ENCODE assay signal across 1 cellular context in the genomic region with DNA sequence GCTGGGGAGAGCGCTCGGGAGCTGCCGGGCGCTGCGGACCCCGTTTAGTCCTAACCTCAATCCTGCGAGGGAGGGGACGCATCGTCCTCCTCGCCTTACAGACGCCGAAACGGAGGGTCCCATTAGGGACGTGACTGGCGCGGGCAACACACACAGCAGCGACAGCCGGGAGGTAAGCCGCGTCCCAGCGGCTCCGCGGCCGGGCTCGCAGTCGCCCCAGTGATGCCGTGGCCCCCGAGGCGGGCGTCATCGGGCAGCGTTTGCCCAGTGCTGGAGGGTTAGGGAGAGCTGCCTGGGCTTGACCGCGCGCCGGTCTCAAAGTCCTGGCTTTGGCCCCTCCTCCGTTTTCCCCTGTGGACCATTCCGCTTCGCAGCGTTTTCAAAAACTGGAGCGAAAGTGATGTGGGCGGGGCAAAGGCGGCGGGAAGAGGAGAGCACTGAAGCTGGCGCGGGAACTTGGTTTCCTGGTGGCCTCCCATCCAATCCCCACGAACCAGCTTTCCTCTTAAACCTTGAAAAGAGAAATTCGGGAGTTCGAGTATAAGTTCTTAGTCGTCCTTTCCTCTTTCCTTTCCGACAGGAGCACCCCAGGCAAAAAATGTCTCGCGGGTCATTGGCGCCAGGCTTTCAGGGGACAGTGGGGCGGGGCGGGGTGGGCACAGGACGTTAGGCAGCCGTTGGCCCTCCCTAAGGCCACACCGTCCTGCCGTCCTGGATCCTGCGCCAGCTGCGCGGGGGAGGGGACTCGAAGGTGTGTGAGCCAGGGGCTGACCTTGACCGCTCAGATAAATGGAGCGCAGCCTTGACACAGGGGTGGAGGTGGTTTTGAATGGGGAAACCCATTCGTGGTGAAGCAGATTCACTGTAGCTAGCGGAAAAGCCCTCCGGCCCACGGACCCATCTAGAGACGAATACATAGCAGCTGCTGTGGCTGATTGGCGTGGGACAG.
A peak's percentile ranks its signal among the peaks of the same experiment; 100 is the strongest.
TF ChIP-seq lines count a peak whose summit lies in the region.

No MANE protein-coding gene starts in this region.

TF ChIP-seq in K562, 482 proteins besides CTCF, POLR2A, EP300 and RAD21 (continued from another document and continues in another):
- TF ChIP-seq, protein P1, sequence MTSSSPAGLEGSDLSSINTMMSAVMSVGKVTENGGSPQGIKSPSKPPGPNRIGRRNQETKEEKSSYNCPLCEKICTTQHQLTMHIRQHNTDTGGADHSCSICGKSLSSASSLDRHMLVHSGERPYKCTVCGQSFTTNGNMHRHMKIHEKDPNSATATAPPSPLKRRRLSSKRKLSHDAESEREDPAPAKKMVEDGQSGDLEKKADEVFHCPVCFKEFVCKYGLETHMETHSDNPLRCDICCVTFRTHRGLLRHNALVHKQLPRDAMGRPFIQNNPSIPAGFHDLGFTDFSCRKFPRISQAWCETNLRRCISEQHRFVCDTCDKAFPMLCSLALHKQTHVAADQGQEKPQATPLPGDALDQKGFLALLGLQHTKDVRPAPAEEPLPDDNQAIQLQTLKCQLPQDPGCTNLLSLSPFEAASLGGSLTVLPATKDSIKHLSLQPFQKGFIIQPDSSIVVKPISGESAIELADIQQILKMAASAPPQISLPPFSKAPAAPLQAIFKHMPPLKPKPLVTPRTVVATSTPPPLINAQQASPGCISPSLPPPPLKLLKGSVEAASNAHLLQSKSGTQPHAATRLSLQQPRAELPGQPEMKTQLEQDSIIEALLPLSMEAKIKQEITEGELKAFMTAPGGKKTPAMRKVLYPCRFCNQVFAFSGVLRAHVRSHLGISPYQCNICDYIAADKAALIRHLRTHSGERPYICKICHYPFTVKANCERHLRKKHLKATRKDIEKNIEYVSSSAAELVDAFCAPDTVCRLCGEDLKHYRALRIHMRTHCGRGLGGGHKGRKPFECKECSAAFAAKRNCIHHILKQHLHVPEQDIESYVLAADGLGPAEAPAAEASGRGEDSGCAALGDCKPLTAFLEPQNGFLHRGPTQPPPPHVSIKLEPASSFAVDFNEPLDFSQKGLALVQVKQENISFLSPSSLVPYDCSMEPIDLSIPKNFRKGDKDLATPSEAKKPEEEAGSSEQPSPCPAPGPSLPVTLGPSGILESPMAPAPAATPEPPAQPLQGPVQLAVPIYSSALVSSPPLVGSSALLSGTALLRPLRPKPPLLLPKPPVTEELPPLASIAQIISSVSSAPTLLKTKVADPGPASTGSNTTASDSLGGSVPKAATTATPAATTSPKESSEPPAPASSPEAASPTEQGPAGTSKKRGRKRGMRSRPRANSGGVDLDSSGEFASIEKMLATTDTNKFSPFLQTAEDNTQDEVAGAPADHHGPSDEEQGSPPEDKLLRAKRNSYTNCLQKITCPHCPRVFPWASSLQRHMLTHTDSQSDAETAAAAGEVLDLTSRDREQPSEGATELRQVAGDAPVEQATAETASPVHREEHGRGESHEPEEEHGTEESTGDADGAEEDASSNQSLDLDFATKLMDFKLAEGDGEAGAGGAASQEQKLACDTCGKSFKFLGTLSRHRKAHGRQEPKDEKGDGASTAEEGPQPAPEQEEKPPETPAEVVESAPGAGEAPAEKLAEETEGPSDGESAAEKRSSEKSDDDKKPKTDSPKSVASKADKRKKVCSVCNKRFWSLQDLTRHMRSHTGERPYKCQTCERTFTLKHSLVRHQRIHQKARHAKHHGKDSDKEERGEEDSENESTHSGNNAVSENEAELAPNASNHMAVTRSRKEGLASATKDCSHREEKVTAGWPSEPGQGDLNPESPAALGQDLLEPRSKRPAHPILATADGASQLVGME (CRISPR knock-in tag; IDR thresholded peaks at IDR 0.05) = peak; percentile 76; the same call in 1 of the 2 replicates
- TF ChIP-seq NCOR1 (IDR thresholded peaks at IDR 0.05) (no peak), ZNF3 (CRISPR knock-in tag; IDR thresholded peaks at IDR 0.05) (no peak), HDAC8 (tag; IDR thresholded peaks at IDR 0.05) (no peak), RFX1 (IDR thresholded peaks at IDR 0.05) (no peak), SIX5 (IDR thresholded peaks at IDR 0.05; ENCODE audit: borderline replicate concordance in 1 of 2, insufficient read depth in 1 of 2, low read depth in 1 of 2, low read length in 2 of 2) (0 out of 4 replicates have a peak, but pooled peaks of 1 of the 2 experiments have one; percentile 11), KDM5B (IDR thresholded peaks at IDR 0.05; ENCODE audit: insufficient replicate concordance, low read depth, low read length) (peak; percentile 91), PHB2 (IDR thresholded peaks at IDR 0.05; ENCODE audit: low read depth) (no peak), ZNF707 (CRISPR knock-in tag; conservative IDR thresholded peaks at IDR 0.05) (no peak), YBX1 (IDR thresholded peaks at IDR 0.05) (no peak), XRCC3 (IDR thresholded peaks at IDR 0.05) (no peak), TOE1 (IDR thresholded peaks at IDR 0.05; ENCODE audit: borderline replicate concordance) (peak; percentile 84; the same call in 1 of the 2 replicates), TOE1 (CRISPR knock-in tag; IDR thresholded peaks at IDR 0.05; ENCODE audit: borderline replicate concordance, low read depth) (no peak), ARNT (IDR thresholded peaks at IDR 0.05) (no peak), HDAC1 (IDR thresholded peaks at IDR 0.05) (peak in 1 of 2 experiments; percentile 83; a peak in 2 of 4 replicates), ESRRA (IDR thresholded peaks at IDR 0.05; ENCODE audit: borderline replicate concordance, low read depth) (peak; percentile 55; the same call in 1 of the 2 replicates), ZNF143 (CRISPR knock-in tag; IDR thresholded peaks at IDR 0.05) (no peak), MED1 (CRISPR knock-in tag; IDR thresholded peaks at IDR 0.05; ENCODE audit: borderline replicate concordance) (no peak), RBM15 (IDR thresholded peaks at IDR 0.05; ENCODE audit: insufficient read depth, low read length) (no peak), ZNF583 (CRISPR knock-in tag; IDR thresholded peaks at IDR 0.05) (0 out of 2 replicates have a peak, but pooled peaks have one; percentile 60), DDX20 (tag; IDR thresholded peaks at IDR 0.05; ENCODE audit: low read depth) (no peak), GTF2F1 (IDR thresholded peaks at IDR 0.05; ENCODE audit: low read depth, low read length) (peak; percentile 78; the same call in 1 of the 2 replicates), FOXP1 (CRISPR knock-in tag; IDR thresholded peaks at IDR 0.05) (peak; percentile 45), SRSF7 (optimal IDR thresholded peaks at IDR 0.05; ENCODE audit: low read depth, low read length) (no peak), CHCHD3 (CRISPR knock-in tag; IDR thresholded peaks at IDR 0.05) (0 out of 2 replicates have a peak, but pooled peaks have one; percentile 5), BCL6 (CRISPR knock-in tag; IDR thresholded peaks at IDR 0.05) (no peak), CAMTA2 (CRISPR knock-in tag; conservative IDR thresholded peaks at IDR 0.05) (no peak), RAD51 (IDR thresholded peaks at IDR 0.05; ENCODE audit: borderline replicate concordance, low read depth) (no peak), KAT7 (CRISPR knock-in tag; IDR thresholded peaks at IDR 0.05; ENCODE audit: borderline replicate concordance) (peak; percentile 99)
- TF ChIP-seq, protein P2, sequence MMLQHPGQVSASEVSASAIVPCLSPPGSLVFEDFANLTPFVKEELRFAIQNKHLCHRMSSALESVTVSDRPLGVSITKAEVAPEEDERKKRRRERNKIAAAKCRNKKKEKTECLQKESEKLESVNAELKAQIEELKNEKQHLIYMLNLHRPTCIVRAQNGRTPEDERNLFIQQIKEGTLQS (IDR thresholded peaks at IDR 0.05) = no peak; the same call in 1 of the 2 replicates
- TF ChIP-seq, protein P2 (CRISPR knock-in tag; conservative IDR thresholded peaks at IDR 0.05) = no peak
- TF ChIP-seq, protein P3, sequence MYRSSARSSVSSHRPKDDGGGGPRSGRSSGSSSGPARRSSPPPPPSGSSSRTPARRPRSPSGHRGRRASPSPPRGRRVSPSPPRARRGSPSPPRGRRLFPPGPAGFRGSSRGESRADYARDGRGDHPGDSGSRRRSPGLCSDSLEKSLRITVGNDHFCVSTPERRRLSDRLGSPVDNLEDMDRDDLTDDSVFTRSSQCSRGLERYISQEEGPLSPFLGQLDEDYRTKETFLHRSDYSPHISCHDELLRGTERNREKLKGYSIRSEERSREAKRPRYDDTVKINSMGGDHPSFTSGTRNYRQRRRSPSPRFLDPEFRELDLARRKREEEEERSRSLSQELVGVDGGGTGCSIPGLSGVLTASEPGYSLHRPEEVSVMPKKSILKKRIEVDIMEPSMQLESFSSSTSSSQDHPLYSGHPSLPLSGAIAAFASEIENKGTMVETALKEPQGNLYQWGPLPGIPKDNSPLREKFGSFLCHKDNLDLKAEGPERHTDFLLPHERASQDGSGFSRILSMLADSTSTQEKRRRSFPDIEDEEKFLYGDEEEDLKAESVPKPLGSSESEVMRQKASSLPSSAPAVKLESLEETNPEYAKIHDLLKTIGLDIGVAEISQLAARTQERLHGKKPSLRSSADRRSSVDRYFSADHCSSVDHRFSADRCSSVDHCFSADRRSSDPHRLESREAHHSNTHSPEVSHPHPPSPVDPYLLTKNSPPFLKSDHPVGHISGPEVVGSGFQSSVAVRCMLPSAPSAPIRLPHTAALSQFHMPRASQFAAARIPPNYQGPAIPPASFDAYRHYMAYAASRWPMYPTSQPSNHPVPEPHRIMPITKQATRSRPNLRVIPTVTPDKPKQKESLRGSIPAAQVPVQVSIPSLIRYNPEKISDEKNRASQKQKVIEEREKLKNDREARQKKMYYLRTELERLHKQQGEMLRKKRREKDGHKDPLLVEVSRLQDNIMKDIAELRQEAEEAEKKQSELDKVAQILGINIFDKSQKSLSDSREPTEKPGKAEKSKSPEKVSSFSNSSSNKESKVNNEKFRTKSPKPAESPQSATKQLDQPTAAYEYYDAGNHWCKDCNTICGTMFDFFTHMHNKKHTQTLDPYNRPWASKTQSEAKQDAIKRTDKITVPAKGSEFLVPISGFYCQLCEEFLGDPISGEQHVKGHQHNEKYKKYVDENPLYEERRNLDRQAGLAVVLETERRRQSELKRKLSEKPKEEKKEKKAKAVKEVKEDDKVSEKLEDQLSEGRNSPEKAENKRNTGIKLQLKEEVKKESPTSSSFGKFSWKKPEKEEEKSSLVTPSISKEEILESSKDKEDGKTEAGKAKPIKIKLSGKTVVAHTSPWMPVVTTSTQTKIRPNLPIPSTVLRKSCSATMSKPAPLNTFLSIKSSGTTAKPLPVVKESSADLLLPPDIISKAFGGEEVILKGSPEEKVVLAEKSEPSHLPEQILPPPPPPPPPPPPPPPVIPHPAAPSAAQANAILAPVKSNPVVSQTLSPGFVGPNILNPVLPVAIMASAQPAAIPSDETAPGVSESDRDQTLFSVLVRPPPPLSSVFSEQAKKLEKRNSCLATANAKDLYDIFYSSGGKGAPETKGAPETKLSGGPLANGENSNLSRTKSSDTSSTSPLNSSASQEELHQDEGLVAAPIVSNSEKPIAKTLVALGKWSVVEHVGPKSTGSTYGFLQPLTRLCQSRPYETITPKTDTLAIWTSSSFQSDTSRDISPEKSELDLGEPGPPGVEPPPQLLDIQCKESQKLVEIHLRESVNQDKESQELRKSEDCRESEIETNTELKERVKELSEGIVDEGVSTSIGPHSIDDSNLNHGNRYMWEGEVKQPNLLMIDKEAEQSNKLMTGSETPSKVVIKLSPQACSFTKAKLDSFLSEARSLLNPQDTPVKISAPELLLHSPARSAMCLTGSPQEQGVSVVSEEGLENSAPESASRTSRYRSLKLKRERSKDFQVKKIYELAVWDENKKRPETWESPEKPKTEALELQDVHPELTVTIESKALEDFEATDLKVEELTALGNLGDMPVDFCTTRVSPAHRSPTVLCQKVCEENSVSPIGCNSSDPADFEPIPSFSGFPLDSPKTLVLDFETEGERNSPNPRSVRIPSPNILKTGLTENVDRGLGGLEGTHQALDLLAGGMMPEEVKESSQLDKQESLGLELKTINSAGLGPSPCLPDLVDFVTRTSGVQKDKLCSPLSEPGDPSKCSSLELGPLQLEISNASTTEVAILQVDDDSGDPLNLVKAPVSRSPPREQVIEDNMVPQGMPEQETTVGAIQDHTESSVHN (IDR thresholded peaks at IDR 0.05; ENCODE audit: borderline replicate concordance in 1 of 2, low read depth in 1 of 2) = no peak
- TF ChIP-seq, protein P4, sequence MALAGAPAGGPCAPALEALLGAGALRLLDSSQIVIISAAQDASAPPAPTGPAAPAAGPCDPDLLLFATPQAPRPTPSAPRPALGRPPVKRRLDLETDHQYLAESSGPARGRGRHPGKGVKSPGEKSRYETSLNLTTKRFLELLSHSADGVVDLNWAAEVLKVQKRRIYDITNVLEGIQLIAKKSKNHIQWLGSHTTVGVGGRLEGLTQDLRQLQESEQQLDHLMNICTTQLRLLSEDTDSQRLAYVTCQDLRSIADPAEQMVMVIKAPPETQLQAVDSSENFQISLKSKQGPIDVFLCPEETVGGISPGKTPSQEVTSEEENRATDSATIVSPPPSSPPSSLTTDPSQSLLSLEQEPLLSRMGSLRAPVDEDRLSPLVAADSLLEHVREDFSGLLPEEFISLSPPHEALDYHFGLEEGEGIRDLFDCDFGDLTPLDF (CRISPR knock-in tag; IDR thresholded peaks at IDR 0.05) = peak; percentile 27; the same call in 1 of the 2 replicates
- TF ChIP-seq, protein P5, sequence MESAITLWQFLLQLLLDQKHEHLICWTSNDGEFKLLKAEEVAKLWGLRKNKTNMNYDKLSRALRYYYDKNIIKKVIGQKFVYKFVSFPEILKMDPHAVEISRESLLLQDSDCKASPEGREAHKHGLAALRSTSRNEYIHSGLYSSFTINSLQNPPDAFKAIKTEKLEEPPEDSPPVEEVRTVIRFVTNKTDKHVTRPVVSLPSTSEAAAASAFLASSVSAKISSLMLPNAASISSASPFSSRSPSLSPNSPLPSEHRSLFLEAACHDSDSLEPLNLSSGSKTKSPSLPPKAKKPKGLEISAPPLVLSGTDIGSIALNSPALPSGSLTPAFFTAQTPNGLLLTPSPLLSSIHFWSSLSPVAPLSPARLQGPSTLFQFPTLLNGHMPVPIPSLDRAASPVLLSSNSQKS (CRISPR knock-in tag; IDR thresholded peaks at IDR 0.05) = no peak
- TF ChIP-seq, protein P6, sequence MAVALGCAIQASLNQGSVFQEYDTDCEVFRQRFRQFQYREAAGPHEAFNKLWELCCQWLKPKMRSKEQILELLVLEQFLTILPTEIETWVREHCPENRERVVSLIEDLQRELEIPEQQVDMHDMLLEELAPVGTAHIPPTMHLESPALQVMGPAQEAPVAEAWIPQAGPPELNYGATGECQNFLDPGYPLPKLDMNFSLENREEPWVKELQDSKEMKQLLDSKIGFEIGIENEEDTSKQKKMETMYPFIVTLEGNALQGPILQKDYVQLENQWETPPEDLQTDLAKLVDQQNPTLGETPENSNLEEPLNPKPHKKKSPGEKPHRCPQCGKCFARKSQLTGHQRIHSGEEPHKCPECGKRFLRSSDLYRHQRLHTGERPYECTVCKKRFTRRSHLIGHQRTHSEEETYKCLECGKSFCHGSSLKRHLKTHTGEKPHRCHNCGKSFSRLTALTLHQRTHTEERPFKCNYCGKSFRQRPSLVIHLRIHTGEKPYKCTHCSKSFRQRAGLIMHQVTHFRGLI (CRISPR knock-in tag; IDR thresholded peaks at IDR 0.05) = no peak
- TF ChIP-seq, protein P7, sequence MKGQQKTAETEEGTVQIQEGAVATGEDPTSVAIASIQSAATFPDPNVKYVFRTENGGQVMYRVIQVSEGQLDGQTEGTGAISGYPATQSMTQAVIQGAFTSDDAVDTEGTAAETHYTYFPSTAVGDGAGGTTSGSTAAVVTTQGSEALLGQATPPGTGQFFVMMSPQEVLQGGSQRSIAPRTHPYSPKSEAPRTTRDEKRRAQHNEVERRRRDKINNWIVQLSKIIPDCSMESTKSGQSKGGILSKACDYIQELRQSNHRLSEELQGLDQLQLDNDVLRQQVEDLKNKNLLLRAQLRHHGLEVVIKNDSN (CRISPR knock-in tag; IDR thresholded peaks at IDR 0.05) = no peak
